ENCODE assay signal across 28 cellular contexts in genomic region chr18:48689548-48689947, GRCh38.
"Had no signal": no experiment of that assay in that cellular context is flagged by ENCODE, and none has a peak within 500 bp of the region (broad histone marks: within the 10 kb centered on the region; RNA-seq: fewer than 3 reads in every experiment).

No MANE protein-coding gene starts in this region.

- H3K4me3 ChIP-seq: heart right ventricle, hepatocyte, left ventricle myocardium inferior, lung, mucosa of descending colon, ovary, prostate gland, skin epidermis, stomach, suprapubic skin, tibial nerve, uterus had no signal

- H3K4me3 Mint-ChIP-seq: mesothelial cell of epicardium; naive thymus-derived CD4-positive, alpha-beta T cell; natural killer cell treated with Interleukin-12 subunit alpha and Interleukin-12 subunit beta and Interleukin-15 and Interleukin-18, amount 100 ng/mL, for 72 hours; stimulated activated naive B cell treated with anti-CD40 and anti-IgM and Interleukin-4, amounts not matched to agents 10 μg/mL and 1 μg/mL and 100 μg/mL, for 72 hours; type B pancreatic cell had no signal

- H3K36me3 Mint-ChIP-seq: naive thymus-derived CD4-positive, alpha-beta T cell; natural killer cell treated with Interleukin-12 subunit alpha and Interleukin-12 subunit beta and Interleukin-15 and Interleukin-18, amount 100 ng/mL, for 72 hours had no signal

- H3K27ac ChIP-seq: hepatocyte, ovary, skin epidermis, stomach, suprapubic skin, tibial nerve, uterus had no signal

- H3K9me3 Mint-ChIP-seq: mesothelial cell of epicardium; naive thymus-derived CD4-positive, alpha-beta T cell; natural killer cell treated with Interleukin-12 subunit alpha and Interleukin-12 subunit beta and Interleukin-15 and Interleukin-18, amount 100 ng/mL, for 72 hours; stimulated activated naive B cell treated with anti-CD40 and anti-IgM and Interleukin-4, amounts not matched to agents 10 μg/mL and 1 μg/mL and 100 μg/mL, for 72 hours; type B pancreatic cell had no signal

- H3K27ac Mint-ChIP-seq: mesothelial cell of epicardium; naive thymus-derived CD4-positive, alpha-beta T cell; natural killer cell treated with Interleukin-12 subunit alpha and Interleukin-12 subunit beta and Interleukin-15 and Interleukin-18, amount 100 ng/mL, for 72 hours; stimulated activated naive B cell treated with anti-CD40 and anti-IgM and Interleukin-4, amounts not matched to agents 10 μg/mL and 1 μg/mL and 100 μg/mL, for 72 hours; type B pancreatic cell had no signal

- H3K36me3 ChIP-seq: left ventricle myocardium inferior, ovary, prostate gland, suprapubic skin, uterus had no signal

- H3K9me3 ChIP-seq: heart right ventricle, left ventricle myocardium inferior, mucosa of descending colon, ovary, prostate gland, stomach, suprapubic skin, tibial nerve, uterus had no signal

- ATAC-seq: mucosa of descending colon; naive thymus-derived CD4-positive, alpha-beta T cell; natural killer cell treated with Interleukin-12 subunit alpha and Interleukin-12 subunit beta and Interleukin-15 and Interleukin-18, amount 100 ng/mL, for 72 hours; right cardiac atrium; sciatic nerve; stimulated activated naive B cell treated with anti-CD40 and anti-IgM and Interleukin-4, amounts not matched to agents 10 μg/mL and 1 μg/mL and 100 μg/mL, for 72 hours; stimulated activated naive CD8-positive, alpha-beta T cell treated with anti-CD3 and anti-CD28 coated beads, Interleukin-15, Interleukin-2, amounts not matched to agents 100 U/mL and 50 U/mL, for 24 hours had no signal

- H3K27me3 Mint-ChIP-seq: natural killer cell treated with Interleukin-12 subunit alpha and Interleukin-12 subunit beta and Interleukin-15 and Interleukin-18, amount 100 ng/mL, for 72 hours; stimulated activated naive B cell treated with anti-CD40 and anti-IgM and Interleukin-4, amounts not matched to agents 10 μg/mL and 1 μg/mL and 100 μg/mL, for 72 hours; type B pancreatic cell had no signal

- H3K4me1 ChIP-seq: prostate gland, stomach, suprapubic skin, tibial nerve, uterus had no signal

- DNase-seq: heart right ventricle; islet precursor cell; kidney glomerular epithelial cell; left ventricle myocardium inferior; mesendoderm; mucosa of descending colon; naive thymus-derived CD4-positive, alpha-beta T cell; ovary; retina; right cardiac atrium; stimulated activated CD4-positive, alpha-beta T cell treated with anti-CD3 and anti-CD28 coated beads, Interleukin-12 subunit alpha, Interleukin-12 subunit beta, amount 100 ng/mL, for 4 hours; stimulated activated CD4-positive, alpha-beta T cell treated with anti-CD3 and anti-CD28 coated beads, Interleukin-15, amount 100 ng/mL, for 24 hours; stimulated activated CD4-positive, alpha-beta T cell treated with anti-CD3 and anti-CD28 coated beads, Interleukin-2, amount 100 ng/mL, for 24 hours; stimulated activated CD4-positive, alpha-beta T cell treated with anti-CD3 and anti-CD28 coated beads, Interleukin-4, amount 100 ng/mL, for 1 hour; stimulated activated naive B cell treated with anti-CD40 and anti-IgM and Interleukin-4, amounts not matched to agents 10 μg/mL and 1 μg/mL and 100 μg/mL, for 72 hours; stimulated activated naive CD8-positive, alpha-beta T cell treated with anti-CD3 and anti-CD28 coated beads, Interleukin-15, Interleukin-2, amounts not matched to agents 100 U/mL and 50 U/mL, for 24 hours; stomach; uterus had no signal

- H3K4me1 Mint-ChIP-seq: naive thymus-derived CD4-positive, alpha-beta T cell had no signal
